In genomic region chr7:157483971-157484410, GRCh38 we compare ENCODE assay signal across 18 cellular contexts.
"Had no signal": no experiment of that assay in that cellular context is flagged by ENCODE, and none has a peak within 500 bp of the region (broad histone marks: within the 10 kb centered on the region; RNA-seq: fewer than 3 reads in every experiment).

No MANE protein-coding gene starts in this region.

- H3K4me3 Mint-ChIP-seq: activated CD4-positive, alpha-beta T cell treated with anti-CD3 and anti-CD28 coated beads, Interleukin-2, amount 10 ng/mL, durations not matched to agents 7 days and 5 days; activated CD8-positive, alpha-beta T cell treated with anti-CD3 and anti-CD28 coated beads, Interleukin-2, amount 10 ng/mL, durations not matched to agents 7 days and 5 days; activated naive CD4-positive, alpha-beta T cell treated with anti-CD3 and anti-CD28 coated beads, Interleukin-2, amount 50 U/mL, for 24 hours; activated T-cell treated with anti-CD3 and anti-CD28 coated beads, Interleukin-2, amount 50 U/mL, for 24 hours; naive B cell; nephron progenitor cell had no signal

- H3K27ac Mint-ChIP-seq: activated naive CD4-positive, alpha-beta T cell treated with anti-CD3 and anti-CD28 coated beads, Interleukin-2, amount 50 U/mL, for 24 hours; activated T-cell treated with anti-CD3 and anti-CD28 coated beads, Interleukin-2, amount 50 U/mL, for 24 hours; nephron progenitor cell had no signal

- H3K36me3 Mint-ChIP-seq: activated naive CD4-positive, alpha-beta T cell treated with anti-CD3 and anti-CD28 coated beads, Interleukin-2, amount 50 U/mL, for 24 hours; naive B cell had no signal

- H3K27me3 Mint-ChIP-seq: activated naive CD4-positive, alpha-beta T cell treated with anti-CD3 and anti-CD28 coated beads, Interleukin-2, amount 50 U/mL, for 24 hours; activated T-cell treated with anti-CD3 and anti-CD28 coated beads, Interleukin-2, amount 50 U/mL, for 24 hours; T-helper 17 cell had no signal

- ATAC-seq: pancreas, T-helper 17 cell had no signal

- H3K9me3 Mint-ChIP-seq: activated naive CD4-positive, alpha-beta T cell treated with anti-CD3 and anti-CD28 coated beads, Interleukin-2, amount 50 U/mL, for 24 hours; activated T-cell treated with anti-CD3 and anti-CD28 coated beads, Interleukin-2, amount 50 U/mL, for 24 hours; nephron progenitor cell had no signal

- DNase-seq: activated CD4-positive, alpha-beta T cell treated with anti-CD3 and anti-CD28 coated beads, Interleukin-2, amount 10 ng/mL, durations not matched to agents 7 days and 5 days; activated CD4-positive, CD25-positive, alpha-beta regulatory T cell treated with anti-CD3 and anti-CD28 coated beads, Interleukin-2, amount 50 U/mL, for 72 hours; activated CD8-positive, alpha-beta T cell treated with anti-CD3 and anti-CD28 coated beads, Interleukin-2, amount 10 ng/mL, durations not matched to agents 7 days and 5 days; central memory CD4-positive, alpha-beta T cell; dermis blood vessel endothelial cell; effector CD4-positive, alpha-beta T cell; left ventricle myocardium inferior; naive B cell; nephron progenitor cell; retina; stimulated activated CD4-positive, alpha-beta T cell treated with anti-CD3 and anti-CD28 coated beads, Interleukin-15, amount 100 ng/mL, for 24 hours; stimulated activated CD4-positive, alpha-beta T cell treated with anti-CD3 and anti-CD28 coated beads, Interleukin-2, amount 100 ng/mL, for 24 hours; stimulated activated naive CD4-positive, alpha-beta T cell treated with Interleukin-2 at 50 U/mL for 16 hours; T-helper 17 cell; T1000 had no signal
